ENCODE assay signal across 8 cellular contexts in the genomic region with DNA sequence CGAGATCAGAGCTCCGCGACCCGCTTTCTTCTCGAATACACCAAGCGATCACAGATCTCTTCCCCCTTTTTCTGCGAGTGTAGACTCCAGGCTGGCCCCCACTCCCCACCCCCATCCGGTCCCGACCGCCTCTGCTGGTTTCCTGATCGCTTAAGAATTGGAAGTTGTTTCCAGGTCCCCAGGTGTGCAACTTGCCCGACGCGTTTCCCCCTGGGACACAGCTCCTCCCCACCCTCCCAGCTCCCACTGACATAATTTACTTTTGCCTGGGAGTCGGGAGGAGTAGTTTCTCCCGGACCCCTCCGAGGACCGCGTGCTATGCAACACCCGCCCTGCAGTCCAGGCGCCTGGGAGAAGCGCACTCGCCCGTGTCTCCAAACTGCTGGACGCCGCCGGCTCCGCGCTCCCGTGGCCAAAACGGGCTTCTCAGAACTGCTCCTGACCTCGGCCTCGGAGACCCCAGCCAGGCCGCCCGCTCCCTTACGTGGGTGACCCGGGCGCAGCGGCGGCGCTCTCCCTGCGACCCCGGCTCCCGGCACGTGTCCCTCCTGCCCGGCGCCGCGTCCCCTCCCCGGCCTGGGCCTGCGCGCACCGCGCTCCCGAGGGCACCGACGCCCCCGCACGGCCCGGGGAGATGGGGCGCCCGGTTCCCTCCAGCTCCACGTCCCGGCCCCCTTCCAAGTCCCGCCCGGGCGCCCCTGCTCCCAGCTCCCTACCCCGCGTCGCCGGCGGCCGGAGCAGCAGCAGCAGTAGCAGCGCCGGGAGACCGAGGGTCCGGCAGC. TPM values are rescaled to one million over a fixed set of nuclear protein-coding genes. Genes with fewer than 3 reads are reported as not detected.
DNase-seq lines count a peak whose midpoint lies in the region; ATAC-seq, FAIRE-seq and TF ChIP-seq lines count a peak whose summit lies in the region.

No MANE protein-coding gene starts in this region.

- H2AFZ ChIP-seq in ACC112 (ENCODE audit: low read length, unreplicated experiment) = peak overlapping the region; percentile 57

- in situ Hi-C loops in astrocyte of the cerebellum (cut with HindIII; ENCODE audit: low sequenced_read_pairs) = no loop called here

- ATAC-seq in GM18873 (IDR thresholded peaks at IDR 0.05; ENCODE audit: low FRiP score, unreplicated experiment) (peak; percentile 2), HG03108 (IDR thresholded peaks at IDR 0.05; ENCODE audit: unreplicated experiment) (peak; percentile 17)

- H3K36me3 ChIP-seq in ACC112 (ENCODE audit: insufficient read depth, low read length) (no peaks in the 10 kb centered on the region), iPS-18a (ENCODE audit: control insufficient read depth, low read depth, low read length) (no peaks in the 10 kb centered on the region), small intestine (ENCODE audit: control insufficient read depth in 2 of 2, insufficient read depth in 2 of 2, low read length in 2 of 2) (no peaks in the 10 kb centered on the region)

- FAIRE-seq in small intestine (lab: Jason Lieb, UNC) = no peak

- TF ChIP-seq CTCF in astrocyte of the cerebellum (IDR thresholded peaks at IDR 0.05; ENCODE audit: low read depth, low read length, missing control alignments) = no peak

- peaks cover 8% of the 10 kb centered on the region for H3K4me1 ChIP-seq in ACC112 (ENCODE audit: control insufficient read depth, insufficient read depth, low read length, unreplicated experiment)
- no peaks in the 10 kb centered on the region for H3K4me1 ChIP-seq in iPS-18a (ENCODE audit: control insufficient read depth, low read depth, low read length)
- peaks cover 2 to 16% of the 10 kb centered on the region in 2 donors for H3K4me1 ChIP-seq in small intestine (ENCODE audit: control insufficient read depth in 2 of 2, insufficient read depth in 1 of 2, low read depth in 1 of 2, low read length in 1 of 2)

- peaks cover 14% of the 10 kb centered on the region for H3K79me2 ChIP-seq in ACC112 (ENCODE audit: control insufficient read depth, insufficient read depth, low read length, unreplicated experiment)

- H3K27ac ChIP-seq in ACC112 (ENCODE audit: low read depth, low read length) (peak overlapping the region; percentile 49; the same call in 1 of the 2 replicates), iPS-18a (ENCODE audit: low read length) (no peak overlapping the region), small intestine (ENCODE audit: low read depth in 1 of 2, low read length in 1 of 2) (peak overlapping the region; percentile 98 to 99)

- H3K27me3 ChIP-seq in ACC112 (ENCODE audit: insufficient read depth, low read length) (no peaks in the 10 kb centered on the region), iPS-18a (ENCODE audit: control insufficient read depth, insufficient read depth, low read length) (peaks cover 64% of the 10 kb centered on the region), small intestine (ENCODE audit: control insufficient read depth in 2 of 2, insufficient read depth in 2 of 2, low read length in 2 of 2) (no peaks in the 10 kb centered on the region)

- WGBS in small intestine, 3 donors = 0 to 1% (median 0%) methylated on average over 54 to 77 of the region's 77 CpGs

- no peak overlapping the region for H3K9ac ChIP-seq in iPS-18a (ENCODE audit: low read length)

- DNase-seq in SW480 (ENCODE audit: low spot score) (peak; percentile 49), astrocyte of the cerebellum (ENCODE audit: low read depth) (no peak), small intestine (peak; percentile 54), NCI-H446 (lab: John Stamatoyannopoulos, UW) (no peak)

- peak overlapping the region; percentile 94 for H3K4me3 ChIP-seq in ACC112 (ENCODE audit: low read depth, low read length)
- peak overlapping the region; percentile 85 for H3K4me3 ChIP-seq in astrocyte of the cerebellum (ENCODE audit: low read depth, low read length)
- peak overlapping the region; percentile 74 for H3K4me3 ChIP-seq in iPS-18a (ENCODE audit: low read length)
- H3K4me3 ChIP-seq in small intestine (ENCODE audit: low read depth in 1 of 2, low read length in 2 of 2) = peak overlapping the region; percentile 95 to 98

- H3K9me3 ChIP-seq in iPS-18a (ENCODE audit: control insufficient read depth, low read depth, low read length) (no peaks in the 10 kb centered on the region), small intestine (ENCODE audit: control insufficient read depth, low read depth) (no peaks in the 10 kb centered on the region)

RNA-seq across cellular contexts. Expression of gene IL15RA, which starts 0.5 kb away (rescaled TPM):
- polyA plus RNA-seq in small intestine = 10 to 100 TPM in 2 of 3 donors, 1 to 10 TPM in 1; 8.3 to 32.1 (median 15.9) TPM

Comparison
In these comparisons a context has a peak if more than half of its experiments do, and no peak if none do; other contexts are left out.
1. DNase-seq: peak in SW480 (single experiment) and small intestine (single experiment); none in astrocyte of the cerebellum (single experiment) and NCI-H446 (0 of 2).
2. Peak in every context shown above with its lines, with median percentiles within 50 percentile points of each other: H3K4me3 ChIP-seq.